In genomic region chr13:67390462-67391093, GRCh38 we compare ENCODE assay signal across 21 cellular contexts.
DNase-seq lines count a peak whose midpoint lies in the region; ATAC-seq and TF ChIP-seq lines count a peak whose summit lies in the region.
"Had no signal": no experiment of that assay in that cellular context is flagged by ENCODE, and none has a peak within 500 bp of the region (broad histone marks: within the 10 kb centered on the region; RNA-seq: fewer than 3 reads in every experiment).

No MANE protein-coding gene starts in this region.

- no peaks in the 10 kb centered on the region for H3K27me3 ChIP-seq in CD8-positive, alpha-beta T cell (ENCODE audit: insufficient read depth, low read length)
- H3K27me3 ChIP-seq: dorsolateral prefrontal cortex had no signal

- no peak overlapping the region for H3K27ac Mint-ChIP-seq in activated naive CD8-positive, alpha-beta T cell treated with anti-CD3 and anti-CD28 coated beads, Interleukin-2, amount 50 U/mL, for 24 hours
- H3K27ac Mint-ChIP-seq in CD8-positive, alpha-beta T cell = no peak overlapping the region
- H3K27ac Mint-ChIP-seq: activated CD4-positive, alpha-beta memory T cell treated with anti-CD3 and anti-CD28 coated beads, Interleukin-2, amount 10 ng/mL, durations not matched to agents 7 days and 5 days; H9; progenitor cell of endocrine pancreas; stimulated activated memory B cell treated with anti-CD40 and anti-IgM and Interleukin-4, amounts not matched to agents 10 μg/mL and 1 μg/mL and 100 μg/mL, for 72 hours had no signal

- no peaks in the 10 kb centered on the region for H3K36me3 Mint-ChIP-seq in activated naive CD8-positive, alpha-beta T cell treated with anti-CD3 and anti-CD28 coated beads, Interleukin-2, amount 50 U/mL, for 24 hours (ENCODE audit: low read depth)
- no peaks in the 10 kb centered on the region for H3K36me3 Mint-ChIP-seq in CD8-positive, alpha-beta T cell
- H3K36me3 Mint-ChIP-seq: stimulated activated memory B cell treated with anti-CD40 and anti-IgM and Interleukin-4, amounts not matched to agents 10 μg/mL and 1 μg/mL and 100 μg/mL, for 72 hours had no signal

- H3K4me3 ChIP-seq in CD8-positive, alpha-beta T cell (ENCODE audit: low read depth, low read length) = no peak overlapping the region
- H3K4me3 ChIP-seq: dorsolateral prefrontal cortex, skin epidermis had no signal

- H3K4me3 Mint-ChIP-seq in activated naive CD8-positive, alpha-beta T cell treated with anti-CD3 and anti-CD28 coated beads, Interleukin-2, amount 50 U/mL, for 24 hours = no peak overlapping the region
- H3K4me3 Mint-ChIP-seq in CD8-positive, alpha-beta T cell = no peak overlapping the region
- H3K4me3 Mint-ChIP-seq: activated CD4-positive, alpha-beta memory T cell treated with anti-CD3 and anti-CD28 coated beads, Interleukin-2, amount 10 ng/mL, durations not matched to agents 7 days and 5 days; H9; stimulated activated memory B cell treated with anti-CD40 and anti-IgM and Interleukin-4, amounts not matched to agents 10 μg/mL and 1 μg/mL and 100 μg/mL, for 72 hours had no signal

- intact Hi-C loops in CD8-positive, alpha-beta T cell (cut with DNase I, micrococcal nuclease) = no loop called here

- H3K27ac ChIP-seq in CD8-positive, alpha-beta T cell (ENCODE audit: low read depth, low read length) = no peak overlapping the region
- H3K27ac ChIP-seq: dorsolateral prefrontal cortex, skin epidermis had no signal

- no peaks in the 10 kb centered on the region for H3K27me3 Mint-ChIP-seq in activated naive CD8-positive, alpha-beta T cell treated with anti-CD3 and anti-CD28 coated beads, Interleukin-2, amount 50 U/mL, for 24 hours
- H3K27me3 Mint-ChIP-seq in CD8-positive, alpha-beta T cell (ENCODE audit: low read depth) = no peaks in the 10 kb centered on the region
- H3K27me3 Mint-ChIP-seq: activated CD4-positive, alpha-beta memory T cell treated with anti-CD3 and anti-CD28 coated beads, Interleukin-2, amount 10 ng/mL, durations not matched to agents 7 days and 5 days; progenitor cell of endocrine pancreas; stimulated activated memory B cell treated with anti-CD40 and anti-IgM and Interleukin-4, amounts not matched to agents 10 μg/mL and 1 μg/mL and 100 μg/mL, for 72 hours had no signal

- no peaks in the 10 kb centered on the region for H3K36me3 ChIP-seq in CD8-positive, alpha-beta T cell (ENCODE audit: insufficient read depth, low read length)

- CTCF ChIA-PET in CD8-positive, alpha-beta T cell (lab: Charles Lee) = no interaction called here

- no peak for TF ChIP-seq CTCF in CD8-positive, alpha-beta T cell (IDR thresholded peaks at IDR 0.05)

- no peaks in the 10 kb centered on the region for H3K9me3 ChIP-seq in CD8-positive, alpha-beta T cell (ENCODE audit: low read length)

- peaks cover 5% of the 10 kb centered on the region for H3K9me3 Mint-ChIP-seq in activated naive CD8-positive, alpha-beta T cell treated with anti-CD3 and anti-CD28 coated beads, Interleukin-2, amount 50 U/mL, for 24 hours
- peaks cover 9% of the 10 kb centered on the region for H3K9me3 Mint-ChIP-seq in CD8-positive, alpha-beta T cell
- H3K9me3 Mint-ChIP-seq: activated CD4-positive, alpha-beta memory T cell treated with anti-CD3 and anti-CD28 coated beads, Interleukin-2, amount 10 ng/mL, durations not matched to agents 7 days and 5 days had no signal

- no peak for ATAC-seq in GM21786 (IDR thresholded peaks at IDR 0.05; ENCODE audit: unreplicated experiment)
- ATAC-seq in activated naive CD8-positive, alpha-beta T cell treated with anti-CD3 and anti-CD28 coated beads, Interleukin-2, amount 50 U/mL, for 24 hours = no peak
- no peak for ATAC-seq in CD8-positive, alpha-beta T cell
- ATAC-seq: stimulated activated memory B cell treated with anti-CD40 and anti-IgM and Interleukin-4, amounts not matched to agents 10 μg/mL and 1 μg/mL and 100 μg/mL, for 72 hours had no signal

- H3K4me1 ChIP-seq in CD8-positive, alpha-beta T cell (ENCODE audit: insufficient read depth, low read length) = no peaks in the 10 kb centered on the region

- DNase-seq in HT1080 (ENCODE audit: low read depth) (peak; percentile 36), astrocyte of the hippocampus (ENCODE audit: low read depth, low spot score) (peak; percentile 31), fibroblast of the conjunctiva (ENCODE audit: low read depth) (peak; percentile 47), stromal cell of bone marrow (ENCODE audit: low read depth) (peak; percentile 6)
- DNase-seq in activated naive CD8-positive, alpha-beta T cell treated with anti-CD3 and anti-CD28 coated beads, Interleukin-2, amount 50 U/mL, for 24 hours = no peak
- DNase-seq in CD8-positive, alpha-beta T cell = no peak
- DNase-seq: activated CD4-positive, alpha-beta memory T cell treated with anti-CD3 and anti-CD28 coated beads, Interleukin-2, amount 10 ng/mL, durations not matched to agents 7 days and 5 days; activated CD4-positive, CD25-positive, alpha-beta regulatory T cell; activated effector memory CD4-positive, alpha-beta T cell treated with anti-CD3 and anti-CD28 coated beads, Interleukin-2, amount 50 U/mL, for 16 hours; DND-41; dorsolateral prefrontal cortex; H9; kidney; NCI-H146; NCI-H524 treated with DMSO at 0.1 percent for 48 hours; RPMI8226; T-helper 9 cell had no signal

- H3K4me1 Mint-ChIP-seq in activated naive CD8-positive, alpha-beta T cell treated with anti-CD3 and anti-CD28 coated beads, Interleukin-2, amount 50 U/mL, for 24 hours = no peaks in the 10 kb centered on the region
- H3K4me1 Mint-ChIP-seq in CD8-positive, alpha-beta T cell (ENCODE audit: low read depth) = no peaks in the 10 kb centered on the region
- H3K4me1 Mint-ChIP-seq: activated CD4-positive, alpha-beta memory T cell treated with anti-CD3 and anti-CD28 coated beads, Interleukin-2, amount 10 ng/mL, durations not matched to agents 7 days and 5 days; H9; stimulated activated memory B cell treated with anti-CD40 and anti-IgM and Interleukin-4, amounts not matched to agents 10 μg/mL and 1 μg/mL and 100 μg/mL, for 72 hours had no signal

- POLR2A ChIA-PET in CD8-positive, alpha-beta T cell (lab: Charles Lee) = no interaction called here

Comparison
In these comparisons a context has a peak if more than half of its experiments do, and no peak if none do; other contexts are left out.
1. DNase-seq: peak in HT1080 (single experiment), astrocyte of the hippocampus (single experiment), fibroblast of the conjunctiva (single experiment) and stromal cell of bone marrow (single experiment); none in activated naive CD8-positive, alpha-beta T cell treated with anti-CD3 and anti-CD28 coated beads, Interleukin-2, amount 50 U/mL, for 24 hours (single experiment) and CD8-positive, alpha-beta T cell (0 of 7).